9 cellular contexts compared by ENCODE assay signal in genomic region chr13:27411393-27411792, GRCh38.
"Had no signal": no experiment of that assay in that cellular context is flagged by ENCODE, and none has a peak within 500 bp of the region (broad histone marks: within the 10 kb centered on the region; RNA-seq: fewer than 3 reads in every experiment).

No MANE protein-coding gene starts in this region.

- ATAC-seq: HCT116, HepG2 had no signal

- H3K4me1 ChIP-seq: HAP-1 had no signal

- H2AFZ ChIP-seq: GM23248 had no signal

- H3K4me3 ChIP-seq: GM23248, HAP-1 had no signal

- H3K27ac ChIP-seq: GM23248, HL-60 had no signal

- H3K36me3 ChIP-seq: HAP-1 had no signal

- H3K27ac Mint-ChIP-seq: HFFc6, IgD-negative memory B cell had no signal

- H3K9ac ChIP-seq: GM23248 had no signal

- H3K4me3 Mint-ChIP-seq: HFFc6, IgD-negative memory B cell had no signal

- H3K9me3 ChIP-seq: HAP-1 had no signal

- DNase-seq: GM23248, GOT3, H7, HFFc6 had no signal
